In the genomic region with DNA sequence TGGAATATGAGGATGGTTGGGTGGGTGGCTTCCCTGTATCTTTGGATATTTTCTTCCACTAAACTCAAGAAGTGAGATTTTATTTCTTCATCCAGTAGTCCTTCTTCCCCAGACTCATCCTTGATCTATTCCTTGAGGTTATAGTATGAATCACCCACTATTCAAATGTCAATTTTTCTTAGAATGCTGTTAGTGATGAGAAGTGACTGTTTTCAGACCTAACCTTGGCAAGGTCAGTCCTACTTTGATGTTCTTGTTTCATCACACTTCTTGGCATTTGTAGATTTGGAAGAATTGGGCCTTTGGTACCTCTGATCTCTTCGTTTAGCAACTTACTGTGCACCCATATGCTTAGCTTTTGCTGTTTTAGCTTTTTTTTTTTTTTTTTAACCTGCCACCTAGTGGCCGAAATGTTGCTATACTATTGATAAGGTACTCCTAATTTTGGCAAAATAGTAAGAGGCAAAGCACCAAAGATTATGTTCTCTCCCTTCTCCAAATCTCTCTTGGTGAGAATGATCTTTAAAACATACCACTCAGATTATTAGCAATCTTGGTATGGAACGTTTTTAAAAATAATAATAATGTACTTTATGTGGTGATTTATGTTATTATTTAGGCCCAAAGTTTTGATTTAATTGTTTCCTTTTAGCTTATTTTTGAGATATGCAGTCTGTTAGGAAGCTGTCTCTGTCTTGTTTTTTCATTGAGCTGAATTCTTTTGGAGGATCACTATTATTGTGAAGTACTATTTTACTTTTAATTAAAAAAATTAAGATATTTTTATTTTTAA, we compare ENCODE assay signal across 8 cellular contexts. TPM values are rescaled to one million over a fixed set of nuclear protein-coding genes. Genes with fewer than 3 reads are reported as not detected.
DNase-seq lines count a peak whose midpoint lies in the region; ATAC-seq, FAIRE-seq and TF ChIP-seq lines count a peak whose summit lies in the region.

No MANE protein-coding gene starts in this region.

- H3K36me3 ChIP-seq in fibroblast of lung (ENCODE audit: control insufficient read depth, insufficient read depth, low read length) (no peaks in the 10 kb centered on the region), parathyroid adenoma (ENCODE audit: control insufficient read depth, insufficient read depth, low read length) (no peaks in the 10 kb centered on the region)

- intact Hi-C loops in activated naive CD4-positive, alpha-beta T cell treated with anti-CD3 and anti-CD28 coated beads for 36 hours (cut with micrococcal nuclease), result loop anchor here (1.0 to 10.0 kb wide), 4 partner anchors 358 to 1248 kb away; a partner anchor contains a TSS

- no peaks in the 10 kb centered on the region for H3K9me3 ChIP-seq in fibroblast of lung (ENCODE audit: control insufficient read depth, insufficient read depth, low read depth, low read length)
- H3K9me3 ChIP-seq in parathyroid adenoma (ENCODE audit: control insufficient read depth, low read length), result no peaks in the 10 kb centered on the region

- no peaks in the 10 kb centered on the region for H3K27me3 ChIP-seq in fibroblast of lung (ENCODE audit: control insufficient read depth, insufficient read depth, low read length)
- no peaks in the 10 kb centered on the region for H3K27me3 ChIP-seq in parathyroid adenoma (ENCODE audit: control insufficient read depth, insufficient read depth, low read length)

- H3K79me2 ChIP-seq in fibroblast of lung (ENCODE audit: control insufficient read depth, insufficient read depth, low read length), result peaks cover 7% of the 10 kb centered on the region
- no peaks in the 10 kb centered on the region for H3K79me2 ChIP-seq in parathyroid adenoma

- peaks cover 2% of the 10 kb centered on the region for H3K36me3 Mint-ChIP-seq in activated naive CD4-positive, alpha-beta T cell treated with anti-CD3 and anti-CD28 coated beads for 36 hours (ENCODE audit: low read depth)

- H3K4me1 ChIP-seq in fibroblast of lung (ENCODE audit: control insufficient read depth, extremely low read depth, insufficient read depth, low read length) (peaks cover 7% of the 10 kb centered on the region), parathyroid adenoma (no peaks in the 10 kb centered on the region)

- H3K4me3 ChIP-seq in fibroblast of lung (replicated peaks in 1 of 4; ENCODE audit: control extremely low read depth in 1 of 4, insufficient read depth in 1 of 4, low read depth in 3 of 4, low read length in 4 of 4) (no peak overlapping the region), parathyroid adenoma (ENCODE audit: low read depth, low read length) (no peak overlapping the region)

- H3K27me3 Mint-ChIP-seq in activated naive CD4-positive, alpha-beta T cell treated with anti-CD3 and anti-CD28 coated beads for 36 hours (ENCODE audit: low read depth), result no peaks in the 10 kb centered on the region

- TF ChIP-seq CTCF in D721Med (IDR thresholded peaks at IDR 0.05; ENCODE audit: insufficient read depth, missing control alignments), result peak; percentile 56
- TF ChIP-seq CTCF in fibroblast of lung (conservative IDR thresholded peaks at IDR 0.05 in 1 of 2, IDR thresholded peaks at IDR 0.05 in 1 of 2; ENCODE audit: low read depth in 1 of 2, low read length in 2 of 2), result peak; percentile 53 to 63
- TF ChIP-seq CTCF in parathyroid adenoma (IDR thresholded peaks at IDR 0.05), result peak; percentile 34

- H2AFZ ChIP-seq in fibroblast of lung (ENCODE audit: low read length), result no peak overlapping the region
- H2AFZ ChIP-seq in parathyroid adenoma, result no peak overlapping the region

- H3K9me3 Mint-ChIP-seq in activated naive CD4-positive, alpha-beta T cell treated with anti-CD3 and anti-CD28 coated beads for 36 hours, result peaks cover 1% of the 10 kb centered on the region

- DNase-seq in D721Med (ENCODE audit: insufficient read length, low spot score), result no peak
- DNase-seq in HS-5 (ENCODE audit: low read depth), result peak; percentile 48
- DNase-seq in SW480 (ENCODE audit: low spot score), result peak; percentile 13
- peak; percentile 43 to 70 for DNase-seq in fibroblast of lung (ENCODE audit: low read depth in 2 of 2)
- no peak for DNase-seq in T-helper 9 cell
- DNase-seq in activated naive CD4-positive, alpha-beta T cell treated with anti-CD3 and anti-CD28 coated beads for 36 hours, result no peak

- no peaks in the 10 kb centered on the region for H4K20me1 ChIP-seq in fibroblast of lung (ENCODE audit: control insufficient read depth, extremely low read depth, insufficient read depth, low read length)

- CTCF ChIA-PET in activated naive CD4-positive, alpha-beta T cell treated with anti-CD3 and anti-CD28 coated beads for 36 hours (lab: Charles Lee), result interaction anchor here (0.5 to 2.4 kb wide), 29 partner anchors 9 to 1539 kb away, joined by 3 to 17 read pairs (median 3); a partner anchor contains a TSS

- ATAC-seq in GM18870 (IDR thresholded peaks at IDR 0.05; ENCODE audit: unreplicated experiment), result peak; percentile 65

- H3K4me3 Mint-ChIP-seq in activated naive CD4-positive, alpha-beta T cell treated with anti-CD3 and anti-CD28 coated beads for 36 hours, result no peak overlapping the region

- H3K27ac ChIP-seq in fibroblast of lung (ENCODE audit: insufficient read depth, low read length) (no peak overlapping the region), parathyroid adenoma (no peak overlapping the region)

- peaks cover 35% of the 10 kb centered on the region for H3K4me1 Mint-ChIP-seq in activated naive CD4-positive, alpha-beta T cell treated with anti-CD3 and anti-CD28 coated beads for 36 hours (ENCODE audit: low read depth)

- H3K4me2 ChIP-seq in fibroblast of lung (ENCODE audit: extremely low read depth, insufficient read depth, low read length) (peak overlapping the region; percentile 13), parathyroid adenoma (ENCODE audit: low read length) (no peak overlapping the region)

- no peak overlapping the region for H3K27ac Mint-ChIP-seq in activated naive CD4-positive, alpha-beta T cell treated with anti-CD3 and anti-CD28 coated beads for 36 hours

- no peak overlapping the region for H3K9ac ChIP-seq in fibroblast of lung (ENCODE audit: insufficient read depth, low read length)
- H3K9ac ChIP-seq in parathyroid adenoma, result no peak overlapping the region

- FAIRE-seq in D721Med (lab: Jason Lieb, UNC), result peak; percentile 41

RNA-seq across cellular contexts. Expression of a gene that starts 16.5 kb away (rescaled TPM):
- total RNA-seq in fibroblast of lung, result 10.0 and 12.2 TPM in 2 replicates
- 18.4 and 20.4 TPM in 2 replicates for polyA plus RNA-seq in fibroblast of lung
- polyA plus RNA-seq in fibroblast of lung (2012), result 11.3 and 13.7 TPM in 2 replicates
- polyA minus RNA-seq in fibroblast of lung (ENCODE audit: low replicate concordance), result 0.52 and 0.71 TPM in 2 replicates
- 10 to 100 TPM; 32.1 to 34.1 TPM for total RNA-seq in activated naive CD4-positive, alpha-beta T cell treated with anti-CD3 and anti-CD28 coated beads for 36 hours

Comparison
In these comparisons a context has a peak if more than half of its experiments do, and no peak if none do; other contexts are left out.
1. DNase-seq: peak in HS-5 (single experiment), SW480 (single experiment) and fibroblast of lung (2 of 2); none in D721Med (single experiment), T-helper 9 cell (single experiment) and activated naive CD4-positive, alpha-beta T cell treated with anti-CD3 and anti-CD28 coated beads for 36 hours (single experiment).
2. Peak in every context shown above with its lines, with median percentiles within 50 percentile points of each other: CTCF ChIP-seq.